Comparison of ENCODE assay signal across 1 cellular context in genomic region chr10:114849674-114850073, GRCh38.
TF ChIP-seq lines count a peak whose summit lies in the region.

No MANE protein-coding gene starts in this region.

TF ChIP-seq in A549, 52 proteins besides CTCF, POLR2A, EP300 and RAD21 (continued from another document):
- no peak for TF ChIP-seq FOSB (CRISPR knock-in tag; IDR thresholded peaks at IDR 0.05)
- no peak for TF ChIP-seq ELK1 (IDR thresholded peaks at IDR 0.05; ENCODE audit: low read depth, low read length)
- no peak for TF ChIP-seq RARB (CRISPR knock-in tag; IDR thresholded peaks at IDR 0.05)
- no peak for TF ChIP-seq CHD4 (IDR thresholded peaks at IDR 0.05; ENCODE audit: borderline replicate concordance)
- TF ChIP-seq FOSL2 (IDR thresholded peaks at IDR 0.05) = no peak
- no peak for TF ChIP-seq FOSL2 (CRISPR knock-in tag; IDR thresholded peaks at IDR 0.05)
- TF ChIP-seq HEYL (CRISPR knock-in tag; IDR thresholded peaks at IDR 0.05) = no peak
